In genomic region chr17:75808549-75808904, GRCh38 we compare ENCODE assay signal across 10 cellular contexts. TPM values are rescaled to one million over a fixed set of nuclear protein-coding genes. Genes with fewer than 3 reads are reported as not detected.
DNase-seq lines count a peak whose midpoint lies in the region; ATAC-seq and TF ChIP-seq lines count a peak whose summit lies in the region.
"Had no signal": no experiment of that assay in that cellular context is flagged by ENCODE, and none has a peak within 500 bp of the region (broad histone marks: within the 10 kb centered on the region; RNA-seq: fewer than 3 reads in every experiment).

No MANE protein-coding gene starts in this region.

- H3K36me3 Mint-ChIP-seq in activated CD8-positive, alpha-beta memory T cell treated with anti-CD3 and anti-CD28 coated beads, Interleukin-2, amount 10 ng/mL, durations not matched to agents 7 days and 5 days = no peaks in the 10 kb centered on the region
- H3K36me3 Mint-ChIP-seq in naive thymus-derived CD8-positive, alpha-beta T cell = peaks cover 0 to 32% (median 3%) of the 10 kb centered on the region in 3 donors
- H3K36me3 Mint-ChIP-seq in HFFc6 (ENCODE audit: low read depth) = no peaks in the 10 kb centered on the region

- H3K27me3 ChIP-seq in mammary epithelial cell (ENCODE audit: insufficient read depth, low read length) (no peaks in the 10 kb centered on the region), tibial artery (no peaks in the 10 kb centered on the region)

- H3K4me1 ChIP-seq in mammary epithelial cell (ENCODE audit: insufficient read depth, low read length) = peaks cover 18% of the 10 kb centered on the region
- H3K4me1 ChIP-seq in tibial artery = peaks cover 0 to 19% (median 14%) of the 10 kb centered on the region in 4 donors

- H3K9me3 ChIP-seq in mammary epithelial cell (replicated peaks; ENCODE audit: insufficient read depth, low read length) (no peaks in the 10 kb centered on the region), tibial artery (no peaks in the 10 kb centered on the region)

- CTCF ChIA-PET in activated CD8-positive, alpha-beta memory T cell treated with anti-CD3 and anti-CD28 coated beads, Interleukin-2, amount 10 ng/mL, durations not matched to agents 7 days and 5 days (lab: Charles Lee) = interaction anchor here (1.4 kb wide), 1 partner anchor 31 kb away, joined by 3 read pairs; no protein-coding TSS in a partner anchor
- CTCF ChIA-PET in mammary epithelial cell (lab: Charles Lee; ENCODE audit: low non-redundant PET) = no interaction called here

- peak overlapping the region; percentile 72 for H3K27ac Mint-ChIP-seq in activated CD8-positive, alpha-beta memory T cell treated with anti-CD3 and anti-CD28 coated beads, Interleukin-2, amount 10 ng/mL, durations not matched to agents 7 days and 5 days
- H3K27ac Mint-ChIP-seq in naive thymus-derived CD8-positive, alpha-beta T cell = peak overlapping the region in 7 of 10 donors; percentile 22 to 88 (median 63)
- H3K27ac Mint-ChIP-seq in HFFc6 = no peak overlapping the region

- H3K9ac ChIP-seq in mammary epithelial cell (ENCODE audit: insufficient read depth, low read length) = no peak overlapping the region

- no TSS peak for BruUV-seq in mammary epithelial cell (replicated peaks; lab: Mats Ljungman, UMichigan)

- no peak for DNase-seq in activated CD8-positive, alpha-beta memory T cell treated with anti-CD3 and anti-CD28 coated beads, Interleukin-2, amount 10 ng/mL, durations not matched to agents 7 days and 5 days
- no peak for DNase-seq in activated CD8-positive, alpha-beta memory T cell treated with anti-CD3 and anti-CD28 coated beads for 24 hours
- no peak for DNase-seq in mammary epithelial cell
- DNase-seq in naive thymus-derived CD8-positive, alpha-beta T cell = no peak
- DNase-seq in tibial artery = peak in 1 of 2 donors; percentile 50
- DNase-seq in COR-L47 (lab: John Stamatoyannopoulos, UW) = no peak
- DNase-seq in HFFc6 = no peak
- DNase-seq: kidney glomerular epithelial cell, T-helper 1 cell had no signal

- H3K27me3 Mint-ChIP-seq in activated CD8-positive, alpha-beta memory T cell treated with anti-CD3 and anti-CD28 coated beads, Interleukin-2, amount 10 ng/mL, durations not matched to agents 7 days and 5 days = no peaks in the 10 kb centered on the region
- H3K27me3 Mint-ChIP-seq in naive thymus-derived CD8-positive, alpha-beta T cell = no peaks in the 10 kb centered on the region
- H3K27me3 Mint-ChIP-seq in HFFc6 (ENCODE audit: insufficient read depth) = peaks cover 2% of the 10 kb centered on the region

- in situ Hi-C loops in mammary epithelial cell (cut with MboI; ENCODE audit: low sequenced_read_pairs in 2 of 2) = no loop called here

- H3K4me3 Mint-ChIP-seq in activated CD8-positive, alpha-beta memory T cell treated with anti-CD3 and anti-CD28 coated beads, Interleukin-2, amount 10 ng/mL, durations not matched to agents 7 days and 5 days = no peak overlapping the region
- H3K4me3 Mint-ChIP-seq in naive thymus-derived CD8-positive, alpha-beta T cell = no peak overlapping the region
- no peak overlapping the region for H3K4me3 Mint-ChIP-seq in HFFc6

- H3K36me3 ChIP-seq in mammary epithelial cell (ENCODE audit: insufficient read depth, low read length) = no peaks in the 10 kb centered on the region
- H3K36me3 ChIP-seq in tibial artery = peaks cover 29 to 40% (median 39%) of the 10 kb centered on the region in 3 donors

- H3K27ac ChIP-seq in mammary epithelial cell (ENCODE audit: insufficient read depth, low read depth, low read length) (peak overlapping the region; percentile 17), tibial artery (peak overlapping the region; percentile 45 to 59)

- no peak for TF ChIP-seq CTCF in mammary epithelial cell (conservative IDR thresholded peaks at IDR 0.05 in 1 of 2, IDR thresholded peaks at IDR 0.05 in 1 of 2; ENCODE audit: extremely low read depth in 1 of 2, insufficient read depth in 1 of 2, low read depth in 1 of 2, low read length in 2 of 2)
- TF ChIP-seq CTCF in tibial artery (IDR thresholded peaks at IDR 0.05) = no peak
- no peak for TF ChIP-seq CTCF in HFFc6 (IDR thresholded peaks at IDR 0.05)

- no peaks in the 10 kb centered on the region for H3K9me3 Mint-ChIP-seq in activated CD8-positive, alpha-beta memory T cell treated with anti-CD3 and anti-CD28 coated beads, Interleukin-2, amount 10 ng/mL, durations not matched to agents 7 days and 5 days (ENCODE audit: low read depth)
- no peaks in the 10 kb centered on the region for H3K9me3 Mint-ChIP-seq in naive thymus-derived CD8-positive, alpha-beta T cell
- no peaks in the 10 kb centered on the region for H3K9me3 Mint-ChIP-seq in HFFc6

- H3K79me2 ChIP-seq in mammary epithelial cell (ENCODE audit: insufficient read depth, low read length) = peaks cover 4% of the 10 kb centered on the region

- no peaks in the 10 kb centered on the region for H4K20me1 ChIP-seq in mammary epithelial cell (ENCODE audit: insufficient read depth, low read length)

- ATAC-seq in activated CD8-positive, alpha-beta memory T cell treated with anti-CD3 and anti-CD28 coated beads, Interleukin-2, amount 10 ng/mL, durations not matched to agents 7 days and 5 days = no peak
- ATAC-seq in naive thymus-derived CD8-positive, alpha-beta T cell = no peak
- no peak for ATAC-seq in HG02938 (IDR thresholded peaks at IDR 0.05; ENCODE audit: unreplicated experiment)

- H3K4me2 ChIP-seq in mammary epithelial cell (ENCODE audit: insufficient read depth, low read depth, low read length) = peak overlapping the region; percentile 19

- H3K4me3 ChIP-seq in mammary epithelial cell (replicated peaks in 1 of 3; ENCODE audit: insufficient read depth in 1 of 3, low read depth in 2 of 3, low read length in 3 of 3) (no peak overlapping the region), tibial artery (no peak overlapping the region)

- H3K4me1 Mint-ChIP-seq in activated CD8-positive, alpha-beta memory T cell treated with anti-CD3 and anti-CD28 coated beads, Interleukin-2, amount 10 ng/mL, durations not matched to agents 7 days and 5 days = peaks cover 6% of the 10 kb centered on the region
- peaks cover 3 to 10% (median 7%) of the 10 kb centered on the region in 4 donors for H3K4me1 Mint-ChIP-seq in naive thymus-derived CD8-positive, alpha-beta T cell
- no peaks in the 10 kb centered on the region for H3K4me1 Mint-ChIP-seq in HFFc6 (ENCODE audit: low read depth)

- intact Hi-C loops in mammary epithelial cell (cut with micrococcal nuclease) = loop anchor here (2.0 kb wide), 1 partner anchor 24 kb away; the partner anchor contains the start of gene UNK
- intact Hi-C loops in tibial artery (cut with DNase I; ENCODE audit: low total_unique reads) = no loop called here

- dilution Hi-C loops in mammary epithelial cell (cut with HindIII; ENCODE audit: low sequenced_read_pairs) = no loop called here

- H2AFZ ChIP-seq in mammary epithelial cell (ENCODE audit: low read depth, low read length) = peak overlapping the region; percentile 51

- 2% methylated on average over 4 of the region's 4 CpGs for WGBS in mammary epithelial cell (ENCODE audit: low coverage, missing lambda C conversion rate)

- POLR2A ChIA-PET in naive thymus-derived CD8-positive, alpha-beta T cell (lab: Charles Lee) = interaction anchor here (0.9 kb wide), 1 partner anchor 8 kb away, joined by 4 read pairs; no protein-coding TSS in a partner anchor

RNA-seq across cellular contexts. Expression of gene UNK, which starts 23.9 kb away (rescaled TPM):
- total RNA-seq in activated CD8-positive, alpha-beta memory T cell treated with anti-CD3 and anti-CD28 coated beads, Interleukin-2, amount 10 ng/mL, durations not matched to agents 7 days and 5 days = 10 to 100 TPM; 32.8 to 33.1 TPM
- total RNA-seq in mammary epithelial cell = 10 to 100 TPM; 15.2 to 15.8 TPM
- polyA plus RNA-seq in mammary epithelial cell = 10.3 TPM
- polyA minus RNA-seq in mammary epithelial cell = 4.2 TPM
- total RNA-seq in naive thymus-derived CD8-positive, alpha-beta T cell = 10 to 100 TPM; 55.6 to 57.7 TPM
- 10 to 100 TPM; 24.4 to 26.9 (median 26.2) TPM for polyA plus RNA-seq in naive thymus-derived CD8-positive, alpha-beta T cell
- 10 to 100 TPM; 12.7 to 18.6 (median 16.2) TPM for total RNA-seq in HFFc6 (2021; fragmentation: NEBNext Ultra II Directional; extraction: Animal tissue kit (Norgen Biotek cat#: 25700))

RNA-seq across cellular contexts. Expression of gene UNC13D, which starts 35.7 kb away (rescaled TPM):
- total RNA-seq in activated CD8-positive, alpha-beta memory T cell treated with anti-CD3 and anti-CD28 coated beads, Interleukin-2, amount 10 ng/mL, durations not matched to agents 7 days and 5 days = 100 to 1,000 TPM; 212 to 218 TPM
- total RNA-seq in mammary epithelial cell = 1 to 10 TPM; 4.8 to 5.8 TPM
- 1.3 TPM for polyA plus RNA-seq in mammary epithelial cell
- 1.8 TPM for polyA minus RNA-seq in mammary epithelial cell
- 100 to 1,000 TPM; 147 to 153 TPM for total RNA-seq in naive thymus-derived CD8-positive, alpha-beta T cell
- polyA plus RNA-seq in naive thymus-derived CD8-positive, alpha-beta T cell = 10 to 100 TPM; 50.3 to 78.0 (median 54.0) TPM
- under 1 TPM; 0.17 to 0.78 (median 0.24) TPM for total RNA-seq in HFFc6 (2021; fragmentation: NEBNext Ultra II Directional; extraction: Animal tissue kit (Norgen Biotek cat#: 25700))

RNA-seq across cellular contexts. Expression of gene GALK1, which starts 43.5 kb away (rescaled TPM):
- 10 to 100 TPM; 46.1 to 53.7 TPM for total RNA-seq in activated CD8-positive, alpha-beta memory T cell treated with anti-CD3 and anti-CD28 coated beads, Interleukin-2, amount 10 ng/mL, durations not matched to agents 7 days and 5 days
- total RNA-seq in mammary epithelial cell = 1 to 10 TPM; 1.5 to 3.0 TPM
- 3.8 TPM for polyA plus RNA-seq in mammary epithelial cell
- polyA minus RNA-seq in mammary epithelial cell = not detected
- total RNA-seq in naive thymus-derived CD8-positive, alpha-beta T cell = 10 to 100 TPM; 14.8 to 18.0 TPM
- polyA plus RNA-seq in naive thymus-derived CD8-positive, alpha-beta T cell = 10 to 100 TPM in 2 of 3 donors, 1 to 10 TPM in 1; 9.5 to 14.4 (median 13.9) TPM
- total RNA-seq in HFFc6 (2021; fragmentation: NEBNext Ultra II Directional; extraction: Animal tissue kit (Norgen Biotek cat#: 25700)) = 10 to 100 TPM; 33.8 to 43.2 (median 37.7) TPM

RNA-seq across cellular contexts. Expression of gene WBP2, which starts 46.6 kb away (rescaled TPM):
- 10 to 100 TPM; 71.3 to 79.1 TPM for total RNA-seq in activated CD8-positive, alpha-beta memory T cell treated with anti-CD3 and anti-CD28 coated beads, Interleukin-2, amount 10 ng/mL, durations not matched to agents 7 days and 5 days
- total RNA-seq in mammary epithelial cell = 10 to 100 TPM; 50.2 to 88.0 TPM
- polyA plus RNA-seq in mammary epithelial cell = 42.7 TPM
- polyA minus RNA-seq in mammary epithelial cell = 117 TPM
- total RNA-seq in naive thymus-derived CD8-positive, alpha-beta T cell = 100 to 1,000 TPM; 152 to 156 TPM
- 10 to 100 TPM; 58.1 to 95.1 (median 70.6) TPM for polyA plus RNA-seq in naive thymus-derived CD8-positive, alpha-beta T cell
- 10 to 100 TPM; 51.4 to 65.5 (median 59.3) TPM for total RNA-seq in HFFc6 (2021; fragmentation: NEBNext Ultra II Directional; extraction: Animal tissue kit (Norgen Biotek cat#: 25700))

Comparison
In these comparisons a context has a peak if more than half of its experiments do, and no peak if none do; other contexts are left out.
1. RNA of gene UNC13D, which starts 35.7 kb away (total RNA-seq): 212 to 218 TPM in activated CD8-positive, alpha-beta memory T cell treated with anti-CD3 and anti-CD28 coated beads, Interleukin-2, amount 10 ng/mL, durations not matched to agents 7 days and 5 days and 147 to 153 TPM in naive thymus-derived CD8-positive, alpha-beta T cell; 4.8 to 5.8 TPM in mammary epithelial cell and 0.17 to 0.78 TPM in HFFc6; every median in the first group is over 10 times any median in the second.